Comparison of ENCODE assay signal across 1 cellular context in the genomic region with DNA sequence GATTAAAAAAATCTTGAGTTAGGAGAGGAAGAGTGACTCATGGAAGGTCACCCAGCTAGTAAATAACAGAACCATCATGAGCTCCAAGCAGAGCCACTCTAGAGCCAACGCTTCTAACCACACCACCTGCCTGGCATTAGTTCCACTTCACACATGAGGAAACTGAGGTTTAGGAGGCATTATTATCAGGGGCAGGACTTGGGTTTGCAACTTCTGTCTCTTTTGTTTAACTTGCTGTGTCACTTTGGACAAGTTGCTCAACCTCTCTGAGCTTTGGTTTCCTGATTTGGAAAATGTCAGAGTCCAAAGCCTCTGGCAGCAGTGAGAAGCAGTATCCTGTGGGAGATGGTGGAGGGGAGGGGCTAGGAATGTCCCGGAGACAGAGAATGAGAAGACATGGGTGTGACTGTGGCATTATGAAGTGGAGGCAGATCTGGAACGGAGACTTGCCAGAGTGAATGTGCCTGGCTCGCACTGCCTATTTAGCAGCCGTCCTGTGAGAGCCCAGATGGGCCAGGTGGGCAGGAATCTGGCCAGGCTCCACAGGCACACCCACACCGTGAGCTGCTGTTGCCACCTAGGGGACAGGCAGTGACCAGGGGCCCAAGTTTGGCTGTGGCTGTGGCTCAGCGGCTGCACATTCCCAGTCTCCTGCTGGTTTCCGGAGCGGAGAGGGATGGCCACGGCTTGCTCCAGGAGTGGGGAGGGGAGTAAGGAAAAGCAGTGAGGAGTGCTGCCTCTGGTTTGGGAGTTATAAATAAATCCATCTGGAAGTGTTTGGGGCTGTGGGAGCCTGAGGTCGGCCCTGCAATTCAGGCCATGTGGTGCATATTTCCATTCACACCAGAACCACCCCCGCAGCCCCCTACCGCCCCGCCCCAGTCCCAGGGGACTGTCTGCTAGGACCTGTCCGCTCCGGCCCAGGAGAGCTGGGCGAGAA.
A peak's percentile ranks its signal among the peaks of the same experiment; 100 is the strongest.
TF ChIP-seq lines count a peak whose summit lies in the region.

No MANE protein-coding gene starts in this region.

TF ChIP-seq in WTC11, 78 proteins besides CTCF, POLR2A, EP300 and RAD21 (continued from another document):
- peak; percentile 41; the same call in 1 of the 2 replicates for TF ChIP-seq ZNF423 (CRISPR knock-in tag; IDR thresholded peaks at IDR 0.05)
- TF ChIP-seq TEAD1 (CRISPR knock-in tag; IDR thresholded peaks at IDR 0.05): peak; percentile 52; the same call in 1 of the 2 replicates
